In genomic region chr3:111071257-111072015, GRCh38 we compare ENCODE assay signal across 8 cellular contexts. TPM values are rescaled to one million over a fixed set of nuclear protein-coding genes. Genes with fewer than 3 reads are reported as not detected.
DNase-seq lines count a peak whose midpoint lies in the region; ATAC-seq and TF ChIP-seq lines count a peak whose summit lies in the region.

A gene with protein sequence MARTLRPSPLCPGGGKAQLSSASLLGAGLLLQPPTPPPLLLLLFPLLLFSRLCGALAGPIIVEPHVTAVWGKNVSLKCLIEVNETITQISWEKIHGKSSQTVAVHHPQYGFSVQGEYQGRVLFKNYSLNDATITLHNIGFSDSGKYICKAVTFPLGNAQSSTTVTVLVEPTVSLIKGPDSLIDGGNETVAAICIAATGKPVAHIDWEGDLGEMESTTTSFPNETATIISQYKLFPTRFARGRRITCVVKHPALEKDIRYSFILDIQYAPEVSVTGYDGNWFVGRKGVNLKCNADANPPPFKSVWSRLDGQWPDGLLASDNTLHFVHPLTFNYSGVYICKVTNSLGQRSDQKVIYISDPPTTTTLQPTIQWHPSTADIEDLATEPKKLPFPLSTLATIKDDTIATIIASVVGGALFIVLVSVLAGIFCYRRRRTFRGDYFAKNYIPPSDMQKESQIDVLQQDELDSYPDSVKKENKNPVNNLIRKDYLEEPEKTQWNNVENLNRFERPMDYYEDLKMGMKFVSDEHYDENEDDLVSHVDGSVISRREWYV (plus strand): TSS chr3:111071816. CDS start chr3:111072018, 202 bp downstream.

- POLR2A ChIA-PET in CD8-positive, alpha-beta T cell (lab: Charles Lee) = no interaction called here

- intact Hi-C loops in CD8-positive, alpha-beta T cell (cut with DNase I, micrococcal nuclease) = loop anchor here (1.0 to 10.0 kb wide), 14 partner anchors 183 to 1491 kb away; partner anchors contain the start of genes ABHD10 (in 2 of the 2), ATG3 (in 1 of the 2), CD96 (in 1 of the 2) and SLC35A5 (in 1 of the 2)
- intact Hi-C loops in head of caudate nucleus (cut with DNase I) = no loop called here

- peak within 1 kb of the TSS; percentile 98 for H3K4me3 Mint-ChIP-seq in CD8-positive, alpha-beta T cell

- no peaks in the 10 kb centered on the region for H3K36me3 ChIP-seq in CD8-positive, alpha-beta T cell (ENCODE audit: insufficient read depth, low read length)
- H3K36me3 ChIP-seq in HUES64 (ENCODE audit: insufficient read depth, low read length) (no peaks in the 10 kb centered on the region), adipocyte (ENCODE audit: control insufficient read depth, insufficient read depth, low read length, severe bottlenecking) (no peaks in the 10 kb centered on the region)

- peak within 1 kb of the TSS; percentile 86 for H3K9ac ChIP-seq in HUES64 (ENCODE audit: low read depth, low read length)
- H3K9ac ChIP-seq in adipocyte (ENCODE audit: low read length) = peak within 1 kb of the TSS; percentile 92

- CTCF ChIA-PET in CD8-positive, alpha-beta T cell (lab: Charles Lee) = no interaction called here

- peaks cover 5% of the 10 kb centered on the region for H3K27me3 ChIP-seq in CD8-positive, alpha-beta T cell (ENCODE audit: insufficient read depth, low read length)
- H3K27me3 ChIP-seq in HUES64 (ENCODE audit: insufficient read depth, low read length) (no peaks in the 10 kb centered on the region; the same call in 1 of the 2 replicates), adipocyte (replicated peaks; ENCODE audit: control insufficient read depth, insufficient read depth, low read length) (no peaks in the 10 kb centered on the region)

- H3K27ac Mint-ChIP-seq in CD8-positive, alpha-beta T cell = peak within 1 kb of the TSS; percentile 89

- peaks cover 12% of the 10 kb centered on the region for H3K4me1 ChIP-seq in CD8-positive, alpha-beta T cell (ENCODE audit: insufficient read depth, low read length)
- H3K4me1 ChIP-seq in HUES64 (ENCODE audit: insufficient read depth, low read length) = peaks cover 38% of the 10 kb centered on the region
- peaks cover 24% of the 10 kb centered on the region for H3K4me1 ChIP-seq in adipocyte (ENCODE audit: control insufficient read depth, insufficient read depth, low read length)

- TF ChIP-seq CTCF in CD8-positive, alpha-beta T cell (IDR thresholded peaks at IDR 0.05) = no peak
- no peak for TF ChIP-seq CTCF in subcutaneous adipose tissue (IDR thresholded peaks at IDR 0.05; ENCODE audit: low read depth)

- no peaks in the 10 kb centered on the region for H3K9me3 Mint-ChIP-seq in CD8-positive, alpha-beta T cell

- DNase-seq in CD8-positive, alpha-beta T cell = peak; percentile 64 to 89 (median 81)
- DNase-seq in adipocyte (ENCODE audit: low read depth) (peak; percentile 98), head of caudate nucleus (peak; percentile 89 to 99 (median 96)), occipital lobe (lab: John Stamatoyannopoulos, UW) (peak; percentile 95)

- H3K36me3 Mint-ChIP-seq in CD8-positive, alpha-beta T cell = peaks cover 5% of the 10 kb centered on the region

- peaks cover 35% of the 10 kb centered on the region for H3K4me1 Mint-ChIP-seq in CD8-positive, alpha-beta T cell (ENCODE audit: low read depth)

- no peak within 1 kb of the TSS for H3K27ac ChIP-seq in CD8-positive, alpha-beta T cell (ENCODE audit: low read depth, low read length)
- peak within 1 kb of the TSS; percentile 77 for H3K27ac ChIP-seq in HUES64 (ENCODE audit: low read depth, low read length)

- H3K4me3 ChIP-seq in CD8-positive, alpha-beta T cell (ENCODE audit: low read depth, low read length) = peak within 1 kb of the TSS; percentile 69
- H3K4me3 ChIP-seq in HUES64 (ENCODE audit: low read length) (peak within 1 kb of the TSS; percentile 81), adipocyte (ENCODE audit: low read length) (peak within 1 kb of the TSS; percentile 94)

- WGBS in HUES64 = under 1% methylated on average over 72 of the region's 77 CpGs

- H3K27me3 Mint-ChIP-seq in CD8-positive, alpha-beta T cell (ENCODE audit: low read depth) = peaks cover 30% of the 10 kb centered on the region

- peak; percentile 93 for ATAC-seq in CD8-positive, alpha-beta T cell
- ATAC-seq in GM21367 (IDR thresholded peaks at IDR 0.05; ENCODE audit: unreplicated experiment) (peak; percentile 78), SK-N-SH treated with all-trans-retinoic acid at 6 μM for 48 hours (peak; percentile 84)

- no peaks in the 10 kb centered on the region for H3K9me3 ChIP-seq in CD8-positive, alpha-beta T cell (ENCODE audit: low read length)
- H3K9me3 ChIP-seq in HUES64 (ENCODE audit: insufficient read depth, low read depth, low read length) (no peaks in the 10 kb centered on the region), adipocyte (ENCODE audit: control insufficient read depth, low read length) (no peaks in the 10 kb centered on the region)

TF ChIP-seq in SK-N-SH treated with all-trans-retinoic acid at 6 μM for 48 hours, 23 proteins besides CTCF, POLR2A, EP300 and RAD21:
- TF ChIP-seq PATZ1 (CRISPR knock-in tag; IDR thresholded peaks at IDR 0.05; ENCODE audit: borderline replicate concordance) (0 out of 2 replicates have a peak, but pooled peaks have one; percentile 39), OSR1 (CRISPR knock-in tag; IDR thresholded peaks at IDR 0.05) (no peak)

RNA-seq across cellular contexts. Expression of the gene that starts here (rescaled TPM):
- 1 to 10 TPM; 7.6 to 9.2 TPM for total RNA-seq in CD8-positive, alpha-beta T cell
- 35.6 TPM for polyA plus RNA-seq in HUES64 (2013, experiment 1 of 2)
- polyA plus RNA-seq in HUES64 (2013, experiment 2 of 2) = 30.2 TPM
- total RNA-seq in occipital lobe (159 TPM), subcutaneous adipose tissue (10 to 100 TPM; 19.4 to 36.7 (median 29.4) TPM)
